ENCODE assay signal across 1 cellular context in genomic region chr9:38338359-38339014, GRCh38.
TF ChIP-seq lines count a peak whose summit lies in the region.

No MANE protein-coding gene starts in this region.

TF ChIP-seq in HepG2, 621 proteins besides CTCF, POLR2A, EP300 and RAD21:
- TF ChIP-seq TP53 (CRISPR knock-in tag; conservative IDR thresholded peaks at IDR 0.05): no peak
- no peak for TF ChIP-seq NR1H2 (CRISPR knock-in tag; IDR thresholded peaks at IDR 0.05; ENCODE audit: borderline replicate concordance, low read depth)
- TF ChIP-seq CREBL2 (CRISPR knock-in tag; IDR thresholded peaks at IDR 0.05; ENCODE audit: borderline replicate concordance): no peak
- TF ChIP-seq ZNF160 (CRISPR knock-in tag; IDR thresholded peaks at IDR 0.05): no peak
- no peak for TF ChIP-seq ZNF333 (CRISPR knock-in tag; IDR thresholded peaks at IDR 0.05; ENCODE audit: borderline replicate concordance)
- TF ChIP-seq ZNF138 (CRISPR knock-in tag; IDR thresholded peaks at IDR 0.05; ENCODE audit: low read depth): no peak
- TF ChIP-seq SP4 (CRISPR knock-in tag; IDR thresholded peaks at IDR 0.05): no peak
- TF ChIP-seq ZNF207 (IDR thresholded peaks at IDR 0.05; ENCODE audit: borderline replicate concordance): no peak
- no peak for TF ChIP-seq ZNF615 (CRISPR knock-in tag; IDR thresholded peaks at IDR 0.05; ENCODE audit: borderline replicate concordance)
- TF ChIP-seq CHD2 (IDR thresholded peaks at IDR 0.05; ENCODE audit: low read depth, low read length): no peak
- TF ChIP-seq ZNF883 (CRISPR knock-in tag; IDR thresholded peaks at IDR 0.05; ENCODE audit: not compliant biosample characterization): no peak
- TF ChIP-seq HOMEZ (CRISPR knock-in tag; IDR thresholded peaks at IDR 0.05; ENCODE audit: low read depth): no peak
- TF ChIP-seq PTBP1 (IDR thresholded peaks at IDR 0.05; ENCODE audit: low read depth, low read length, poor library complexity, severe bottlenecking): no peak
- TF ChIP-seq ARNTL (CRISPR knock-in tag; IDR thresholded peaks at IDR 0.05): no peak
- TF ChIP-seq NFKB2 (CRISPR knock-in tag; IDR thresholded peaks at IDR 0.05; ENCODE audit: borderline replicate concordance): no peak
- TF ChIP-seq ATF7-NPFF (CRISPR knock-in tag; IDR thresholded peaks at IDR 0.05; ENCODE audit: low read depth): no peak
- no peak for TF ChIP-seq NR3C1 (CRISPR knock-in tag; IDR thresholded peaks at IDR 0.05)
- TF ChIP-seq ZNF230 (CRISPR knock-in tag; IDR thresholded peaks at IDR 0.05): no peak
- no peak for TF ChIP-seq ZFP36L1 (CRISPR knock-in tag; IDR thresholded peaks at IDR 0.05)
